ENCODE assay signal across 1 cellular context in the genomic region with DNA sequence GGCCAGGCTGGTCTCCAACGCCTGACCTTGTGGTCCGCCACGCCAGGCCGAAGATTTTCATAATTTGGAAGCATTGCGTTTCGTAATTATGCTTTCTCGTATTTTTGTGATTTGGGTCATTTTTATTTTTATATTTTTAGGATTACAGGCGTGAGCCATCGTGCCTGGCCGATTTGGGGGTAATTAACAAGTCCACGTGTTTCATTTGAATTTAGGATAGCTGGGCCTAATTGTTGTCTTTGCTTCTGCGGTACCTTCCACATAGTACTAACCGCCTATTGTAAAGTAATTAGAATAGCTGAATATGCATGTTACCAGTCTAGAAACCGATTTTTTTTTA.
TF ChIP-seq lines count a peak whose summit lies in the region.

No MANE protein-coding gene starts in this region.

TF ChIP-seq in GM12878, 131 proteins besides CTCF, POLR2A, EP300 and RAD21 (continued from another document):
- TF ChIP-seq, protein P1, sequence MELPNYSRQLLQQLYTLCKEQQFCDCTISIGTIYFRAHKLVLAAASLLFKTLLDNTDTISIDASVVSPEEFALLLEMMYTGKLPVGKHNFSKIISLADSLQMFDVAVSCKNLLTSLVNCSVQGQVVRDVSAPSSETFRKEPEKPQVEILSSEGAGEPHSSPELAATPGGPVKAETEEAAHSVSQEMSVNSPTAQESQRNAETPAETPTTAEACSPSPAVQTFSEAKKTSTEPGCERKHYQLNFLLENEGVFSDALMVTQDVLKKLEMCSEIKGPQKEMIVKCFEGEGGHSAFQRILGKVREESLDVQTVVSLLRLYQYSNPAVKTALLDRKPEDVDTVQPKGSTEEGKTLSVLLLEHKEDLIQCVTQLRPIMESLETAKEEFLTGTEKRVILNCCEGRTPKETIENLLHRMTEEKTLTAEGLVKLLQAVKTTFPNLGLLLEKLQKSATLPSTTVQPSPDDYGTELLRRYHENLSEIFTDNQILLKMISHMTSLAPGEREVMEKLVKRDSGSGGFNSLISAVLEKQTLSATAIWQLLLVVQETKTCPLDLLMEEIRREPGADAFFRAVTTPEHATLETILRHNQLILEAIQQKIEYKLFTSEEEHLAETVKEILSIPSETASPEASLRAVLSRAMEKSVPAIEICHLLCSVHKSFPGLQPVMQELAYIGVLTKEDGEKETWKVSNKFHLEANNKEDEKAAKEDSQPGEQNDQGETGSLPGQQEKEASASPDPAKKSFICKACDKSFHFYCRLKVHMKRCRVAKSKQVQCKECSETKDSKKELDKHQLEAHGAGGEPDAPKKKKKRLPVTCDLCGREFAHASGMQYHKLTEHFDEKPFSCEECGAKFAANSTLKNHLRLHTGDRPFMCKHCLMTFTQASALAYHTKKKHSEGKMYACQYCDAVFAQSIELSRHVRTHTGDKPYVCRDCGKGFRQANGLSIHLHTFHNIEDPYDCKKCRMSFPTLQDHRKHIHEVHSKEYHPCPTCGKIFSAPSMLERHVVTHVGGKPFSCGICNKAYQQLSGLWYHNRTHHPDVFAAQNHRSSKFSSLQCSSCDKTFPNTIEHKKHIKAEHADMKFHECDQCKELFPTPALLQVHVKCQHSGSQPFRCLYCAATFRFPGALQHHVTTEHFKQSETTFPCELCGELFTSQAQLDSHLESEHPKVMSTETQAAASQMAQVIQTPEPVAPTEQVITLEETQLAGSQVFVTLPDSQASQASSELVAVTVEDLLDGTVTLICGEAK (IDR thresholded peaks at IDR 0.05; ENCODE audit: borderline replicate concordance), result no peak
- TF ChIP-seq EZH2 (IDR thresholded peaks at IDR 0.05; ENCODE audit: borderline replicate concordance, control insufficient read depth, low read depth, low read length) (no peak), RELA (IDR thresholded peaks at IDR 0.05; ENCODE audit: borderline replicate concordance, partially characterized antibody) (no peak), WRNIP1 (IDR thresholded peaks at IDR 0.05; ENCODE audit: borderline replicate concordance, low read depth, low read length) (no peak), POU2F2 (IDR thresholded peaks at IDR 0.05; ENCODE audit: borderline replicate concordance, low read depth, low read length) (peak; percentile 12; the same call in 1 of the 3 replicates), KAT2A (conservative IDR thresholded peaks at IDR 0.05; ENCODE audit: control insufficient read depth, low read depth, low read length) (no peak), NFIC (IDR thresholded peaks at IDR 0.05; ENCODE audit: low read depth, low read length) (0 out of 2 replicates have a peak, but pooled peaks have one; percentile 31), HDGF (IDR thresholded peaks at IDR 0.05) (no peak), BMI1 (IDR thresholded peaks at IDR 0.05; ENCODE audit: borderline replicate concordance) (peak; percentile 19; the same call in 1 of the 2 replicates)
- TF ChIP-seq, protein P2, sequence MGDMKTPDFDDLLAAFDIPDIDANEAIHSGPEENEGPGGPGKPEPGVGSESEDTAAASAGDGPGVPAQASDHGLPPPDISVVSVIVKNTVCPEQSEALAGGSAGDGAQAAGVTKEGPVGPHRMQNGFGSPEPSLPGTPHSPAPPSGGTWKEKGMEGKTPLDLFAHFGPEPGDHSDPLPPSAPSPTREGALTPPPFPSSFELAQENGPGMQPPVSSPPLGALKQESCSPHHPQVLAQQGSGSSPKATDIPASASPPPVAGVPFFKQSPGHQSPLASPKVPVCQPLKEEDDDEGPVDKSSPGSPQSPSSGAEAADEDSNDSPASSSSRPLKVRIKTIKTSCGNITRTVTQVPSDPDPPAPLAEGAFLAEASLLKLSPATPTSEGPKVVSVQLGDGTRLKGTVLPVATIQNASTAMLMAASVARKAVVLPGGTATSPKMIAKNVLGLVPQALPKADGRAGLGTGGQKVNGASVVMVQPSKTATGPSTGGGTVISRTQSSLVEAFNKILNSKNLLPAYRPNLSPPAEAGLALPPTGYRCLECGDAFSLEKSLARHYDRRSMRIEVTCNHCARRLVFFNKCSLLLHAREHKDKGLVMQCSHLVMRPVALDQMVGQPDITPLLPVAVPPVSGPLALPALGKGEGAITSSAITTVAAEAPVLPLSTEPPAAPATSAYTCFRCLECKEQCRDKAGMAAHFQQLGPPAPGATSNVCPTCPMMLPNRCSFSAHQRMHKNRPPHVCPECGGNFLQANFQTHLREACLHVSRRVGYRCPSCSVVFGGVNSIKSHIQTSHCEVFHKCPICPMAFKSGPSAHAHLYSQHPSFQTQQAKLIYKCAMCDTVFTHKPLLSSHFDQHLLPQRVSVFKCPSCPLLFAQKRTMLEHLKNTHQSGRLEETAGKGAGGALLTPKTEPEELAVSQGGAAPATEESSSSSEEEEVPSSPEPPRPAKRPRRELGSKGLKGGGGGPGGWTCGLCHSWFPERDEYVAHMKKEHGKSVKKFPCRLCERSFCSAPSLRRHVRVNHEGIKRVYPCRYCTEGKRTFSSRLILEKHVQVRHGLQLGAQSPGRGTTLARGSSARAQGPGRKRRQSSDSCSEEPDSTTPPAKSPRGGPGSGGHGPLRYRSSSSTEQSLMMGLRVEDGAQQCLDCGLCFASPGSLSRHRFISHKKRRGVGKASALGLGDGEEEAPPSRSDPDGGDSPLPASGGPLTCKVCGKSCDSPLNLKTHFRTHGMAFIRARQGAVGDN (IDR thresholded peaks at IDR 0.05), result no peak
- TF ChIP-seq, protein P3, sequence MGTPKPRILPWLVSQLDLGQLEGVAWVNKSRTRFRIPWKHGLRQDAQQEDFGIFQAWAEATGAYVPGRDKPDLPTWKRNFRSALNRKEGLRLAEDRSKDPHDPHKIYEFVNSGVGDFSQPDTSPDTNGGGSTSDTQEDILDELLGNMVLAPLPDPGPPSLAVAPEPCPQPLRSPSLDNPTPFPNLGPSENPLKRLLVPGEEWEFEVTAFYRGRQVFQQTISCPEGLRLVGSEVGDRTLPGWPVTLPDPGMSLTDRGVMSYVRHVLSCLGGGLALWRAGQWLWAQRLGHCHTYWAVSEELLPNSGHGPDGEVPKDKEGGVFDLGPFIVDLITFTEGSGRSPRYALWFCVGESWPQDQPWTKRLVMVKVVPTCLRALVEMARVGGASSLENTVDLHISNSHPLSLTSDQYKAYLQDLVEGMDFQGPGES (IDR thresholded peaks at IDR 0.05), result no peak
TF ChIP-seq in GM12878: peak in this region for 8.
